Comparison of ENCODE assay signal across 8 cellular contexts in the genomic region with DNA sequence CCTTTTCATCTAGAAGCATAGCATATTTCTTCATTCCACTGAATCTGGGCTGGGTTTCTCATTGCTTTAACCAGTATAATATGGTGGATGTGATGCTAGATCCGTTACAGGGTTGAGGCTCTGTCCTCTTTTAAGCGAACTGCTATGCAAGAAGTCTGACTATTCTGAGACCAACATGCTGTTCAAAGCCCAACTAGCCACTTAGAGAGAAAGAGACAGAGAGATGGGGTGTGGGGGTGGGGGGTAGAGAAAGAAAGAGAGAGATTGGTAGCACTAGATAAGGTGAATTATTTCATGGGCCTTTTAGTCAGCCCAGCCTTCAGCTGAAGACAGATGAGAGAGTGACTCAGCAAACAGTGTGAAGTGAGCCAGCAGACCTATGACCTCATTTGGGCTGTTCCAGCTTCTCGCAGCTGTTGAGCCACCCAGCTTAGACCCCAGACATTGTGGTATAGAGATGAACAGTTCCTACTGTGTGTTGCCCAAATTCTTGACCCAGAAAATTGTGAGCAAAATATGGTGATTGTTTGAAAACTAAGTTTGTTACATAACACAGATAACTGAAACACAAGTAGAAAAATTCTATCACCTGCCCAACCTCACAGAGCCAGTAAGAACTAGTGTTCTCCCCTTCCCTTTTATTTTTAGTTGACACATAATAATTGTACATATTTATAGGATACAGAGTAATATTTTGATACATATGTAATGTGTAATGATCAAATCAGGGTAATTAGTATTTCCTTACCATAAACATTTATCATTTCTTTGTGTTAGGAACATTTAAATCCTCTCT. TPM values are rescaled to one million over a fixed set of nuclear protein-coding genes. Genes with fewer than 3 reads are reported as not detected.
DNase-seq lines count a peak whose midpoint lies in the region; ATAC-seq and TF ChIP-seq lines count a peak whose summit lies in the region.

No MANE protein-coding gene starts in this region.

- peak overlapping the region; percentile 31 for H3K27ac ChIP-seq in brain microvascular endothelial cell
- peak overlapping the region; percentile 49 for H3K27ac ChIP-seq in layer of hippocampus (ENCODE audit: low read depth, low read length)

- in situ Hi-C loops in brain microvascular endothelial cell (cut with HindIII; ENCODE audit: low pct_ligation_motif_present, low sequenced_read_pairs), result no loop called here

- TF ChIP-seq CTCF in brain microvascular endothelial cell (IDR thresholded peaks at IDR 0.05; ENCODE audit: low read depth, low read length, missing control alignments), result no peak
- no peak for TF ChIP-seq CTCF in type B pancreatic cell (conservative IDR thresholded peaks at IDR 0.05)

- H3K4me3 Mint-ChIP-seq in type B pancreatic cell, result no peak overlapping the region

- H3K27me3 Mint-ChIP-seq in type B pancreatic cell, result no peaks in the 10 kb centered on the region

- no peaks in the 10 kb centered on the region for H3K36me3 ChIP-seq in brain microvascular endothelial cell (replicated peaks)

- H3K4me1 Mint-ChIP-seq in type B pancreatic cell (ENCODE audit: unreplicated experiment), result peaks cover 12% of the 10 kb centered on the region

- peak; percentile 85 for ATAC-seq in HG02884 (IDR thresholded peaks at IDR 0.05; ENCODE audit: unreplicated experiment)

- no peak overlapping the region for H3K4me3 ChIP-seq in brain microvascular endothelial cell (ENCODE audit: low read depth, low read length)

- H3K36me3 Mint-ChIP-seq in type B pancreatic cell, result peaks cover 19% of the 10 kb centered on the region

- peak overlapping the region; percentile 83 for H3K27ac Mint-ChIP-seq in type B pancreatic cell

- DNase-seq in stimulated activated CD4-positive, alpha-beta T cell treated with anti-CD3 and anti-CD28 coated beads, Interleukin-15, amount 100 ng/mL, for 24 hours, result peak; percentile 12
- no peak for DNase-seq in stimulated activated CD4-positive, alpha-beta T cell treated with anti-CD3 and anti-CD28 coated beads, Interleukin-4, amount 100 ng/mL, for 1 hour
- DNase-seq in NCI-H2196 (lab: John Stamatoyannopoulos, UW; ENCODE audit: unreplicated experiment) (peak; percentile 54), brain microvascular endothelial cell (peak; percentile 90), type B pancreatic cell (ENCODE audit: extremely low spot score, unreplicated experiment) (no peak), NCI-H187 treated with DMSO at 0.1 percent for 48 hours (lab: John Stamatoyannopoulos, UW) (no peak)

- H3K9me3 Mint-ChIP-seq in type B pancreatic cell, result no peaks in the 10 kb centered on the region

- no peaks in the 10 kb centered on the region for H3K27me3 ChIP-seq in brain microvascular endothelial cell (replicated peaks)
- no peaks in the 10 kb centered on the region for H3K27me3 ChIP-seq in layer of hippocampus (ENCODE audit: control insufficient read depth, insufficient read depth, low read length)

RNA-seq across cellular contexts. Expression of a gene that starts 40.7 kb away (rescaled TPM):
- total RNA-seq in type B pancreatic cell (ENCODE audit: low replicate concordance), result 22.5 and 36.0 TPM in 2 replicates

Comparison
In these comparisons a context has a peak if more than half of its experiments do, and no peak if none do; other contexts are left out.
1. DNase-seq: peak in stimulated activated CD4-positive, alpha-beta T cell treated with anti-CD3 and anti-CD28 coated beads, Interleukin-15, amount 100 ng/mL, for 24 hours (single experiment), NCI-H2196 (single experiment) and brain microvascular endothelial cell (single experiment); none in stimulated activated CD4-positive, alpha-beta T cell treated with anti-CD3 and anti-CD28 coated beads, Interleukin-4, amount 100 ng/mL, for 1 hour (single experiment), type B pancreatic cell (single experiment) and NCI-H187 treated with DMSO at 0.1 percent for 48 hours (single experiment).